ENCODE assay signal across 11 cellular contexts in the genomic region with DNA sequence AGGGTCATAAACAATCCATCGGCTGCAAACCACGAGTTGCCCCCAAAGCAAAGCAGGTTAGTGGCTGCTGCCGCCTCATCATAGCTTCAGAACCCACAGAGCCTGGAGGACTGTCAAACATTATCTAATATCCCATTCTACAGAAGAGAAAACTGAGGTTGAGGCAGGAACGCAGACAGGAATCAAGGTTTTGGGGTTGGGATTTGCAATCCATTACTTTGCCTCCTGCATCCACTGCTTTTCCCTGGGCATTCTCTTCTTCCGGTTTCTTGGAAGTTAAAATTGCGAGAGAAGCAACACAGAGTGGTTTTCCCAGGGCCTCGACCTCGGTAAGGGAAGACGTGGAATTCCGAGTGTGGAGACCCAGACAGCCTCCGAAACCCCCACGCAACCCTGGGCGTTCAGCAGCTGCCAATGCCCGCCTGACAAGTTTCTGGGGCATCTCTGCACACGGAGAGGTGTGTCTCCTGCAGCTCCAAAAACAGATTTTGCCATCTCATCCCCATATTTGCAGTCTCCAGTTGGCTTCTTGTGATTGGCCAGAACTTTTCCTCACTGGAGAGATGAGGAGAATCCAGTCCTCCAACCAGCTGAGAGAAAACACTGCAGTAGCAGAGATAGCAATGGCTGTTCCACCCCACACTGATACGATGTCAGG. TPM values are rescaled to one million over a fixed set of nuclear protein-coding genes. Genes with fewer than 3 reads are reported as not detected.
DNase-seq lines count a peak whose midpoint lies in the region; ATAC-seq and TF ChIP-seq lines count a peak whose summit lies in the region.
"Had no signal": no experiment of that assay in that cellular context is flagged by ENCODE, and none has a peak within 500 bp of the region (broad histone marks: within the 10 kb centered on the region; RNA-seq: fewer than 3 reads in every experiment).

No MANE protein-coding gene starts in this region.

- no peak overlapping the region for H2BK15ac ChIP-seq in IMR-90 (ENCODE audit: low read depth, low read length)

- no peak overlapping the region; the same call in 1 of the 2 replicates for H4K5ac ChIP-seq in IMR-90 (ENCODE audit: low read depth, low read length)

- no peak overlapping the region for H2AK9ac ChIP-seq in IMR-90 (replicated peaks; ENCODE audit: low read depth, low read length, poor library complexity)

- H2AFZ ChIP-seq in IMR-90 (replicated peaks; ENCODE audit: low read length, poor library complexity) (peak overlapping the region; percentile 89), osteoblast (ENCODE audit: low read length) (no peak overlapping the region), trophoblast cell (ENCODE audit: insufficient read depth, low read length, poor library complexity) (no peak overlapping the region)

- H3K9me3 Mint-ChIP-seq in CD14-positive monocyte, result peaks cover 0 to 3% (median 0%) of the 10 kb centered on the region in 7 donors
- H3K9me3 Mint-ChIP-seq in naive thymus-derived CD8-positive, alpha-beta T cell, result peaks cover 0 to 9% (median 5%) of the 10 kb centered on the region in 9 donors

- peaks cover 3% of the 10 kb centered on the region; the same call in 1 of the 2 replicates for H3K9me3 ChIP-seq in IMR-90 (ENCODE audit: control insufficient read depth, insufficient read depth, low read length)
- no peaks in the 10 kb centered on the region for H3K9me3 ChIP-seq in osteoblast (ENCODE audit: low read depth, low read length)
- no peaks in the 10 kb centered on the region for H3K9me3 ChIP-seq in aorta (ENCODE audit: control insufficient read depth, low read length)
- H3K9me3 ChIP-seq in trophoblast cell (ENCODE audit: insufficient read depth, low read depth, low read length), result no peaks in the 10 kb centered on the region

- H3K36me3 ChIP-seq in IMR-90 (ENCODE audit: control insufficient read depth, insufficient read depth, low read length) (no peaks in the 10 kb centered on the region), osteoblast (ENCODE audit: insufficient read depth, low read length) (no peaks in the 10 kb centered on the region), aorta (ENCODE audit: control insufficient read depth in 1 of 2, insufficient read depth in 2 of 2, low read length in 1 of 2) (no peaks in the 10 kb centered on the region), trophoblast cell (ENCODE audit: control insufficient read depth in 1 of 2, insufficient read depth in 2 of 2, low read length in 2 of 2) (no peaks in the 10 kb centered on the region)

- H3K18ac ChIP-seq in IMR-90 (ENCODE audit: low read depth, low read length) (peak overlapping the region; percentile 32; the same call in 1 of the 2 replicates), trophoblast cell (ENCODE audit: low read length) (no peak overlapping the region)

- DNase-seq in CD14-positive monocyte (ENCODE audit: low spot score) (no peak), IMR-90 (no peak), osteoblast (ENCODE audit: insufficient read length, low spot score, missing footprints) (no peak), aorta (no peak), trophoblast cell (no peak)
- DNase-seq in naive thymus-derived CD8-positive, alpha-beta T cell, result no peak
- no peak for DNase-seq in activated naive CD4-positive, alpha-beta T cell treated with anti-CD3 and anti-CD28 coated beads, Interleukin-2, amount 50 U/mL, for 16 hours
- DNase-seq: NCI-H187 treated with DMSO at 0.1 percent for 48 hours, NCI-H526 treated with DMSO at 0.1 percent for 48 hours had no signal

- H2BK120ac ChIP-seq in IMR-90 (ENCODE audit: low read depth, low read length), result no peak overlapping the region
- no peak overlapping the region for H2BK120ac ChIP-seq in trophoblast cell (ENCODE audit: insufficient read depth, low read length, poor library complexity)

- H3K27ac ChIP-seq in IMR-90 (ENCODE audit: insufficient read depth, low read length) (no peak overlapping the region), cingulate gyrus (ENCODE audit: low read depth, low read length) (peak overlapping the region; percentile 70), osteoblast (ENCODE audit: low read depth, low read length) (no peak overlapping the region), aorta (ENCODE audit: low read depth in 1 of 2, low read length in 2 of 2) (no peak overlapping the region), trophoblast cell (ENCODE audit: low read depth, low read length) (no peak overlapping the region)

- H3K4me3 ChIP-seq in IMR-90 (ENCODE audit: insufficient read depth, low read depth, low read length) (no peak overlapping the region), osteoblast (ENCODE audit: insufficient read depth, low read length) (no peak overlapping the region), aorta (ENCODE audit: low read length in 2 of 2) (no peak overlapping the region), trophoblast cell (ENCODE audit: low read depth, low read length) (no peak overlapping the region)

- CTCF ChIA-PET in IMR-90 (lab: Yijun Ruan, JAX), result no interaction called here

- H4K8ac ChIP-seq in IMR-90 (ENCODE audit: low read depth in 2 of 2, low read length in 2 of 2) (peak overlapping the region; percentile 52 to 80; a peak in 3 of 4 replicates), trophoblast cell (ENCODE audit: low read depth, low read length) (no peak overlapping the region)

- TF ChIP-seq POLR2A in IMR-90 (IDR thresholded peaks at IDR 0.05; ENCODE audit: low read depth, low read length), result no peak

- H3K27ac Mint-ChIP-seq in CD14-positive monocyte, result no peak overlapping the region
- H3K27ac Mint-ChIP-seq in naive thymus-derived CD8-positive, alpha-beta T cell, result no peak overlapping the region

- H4K20me1 ChIP-seq in IMR-90 (ENCODE audit: insufficient read depth, low read length), result no peaks in the 10 kb centered on the region
- H4K20me1 ChIP-seq in osteoblast (ENCODE audit: insufficient read depth, low read length), result no peaks in the 10 kb centered on the region

- H3K9me1 ChIP-seq in IMR-90 (ENCODE audit: insufficient read depth, low read length), result no peaks in the 10 kb centered on the region; the same call in 1 of the 2 replicates

- no peak overlapping the region for H2BK12ac ChIP-seq in trophoblast cell (ENCODE audit: low read length)

- in situ Hi-C loops in IMR-90 (cut with MboI; ENCODE audit: low sequenced_read_pairs), result no loop called here

- no peak overlapping the region for H4K12ac ChIP-seq in trophoblast cell (ENCODE audit: low read depth, low read length)

- H3K9ac ChIP-seq in IMR-90 (ENCODE audit: low read depth, low read length), result 0 out of 2 replicates have a peak overlapping the region, but pooled peaks have one; percentile 7
- H3K9ac ChIP-seq in trophoblast cell (ENCODE audit: low read length), result no peak overlapping the region

- WGBS in IMR-90 (ENCODE audit: extremely low coverage in 2 of 2, insufficient read length in 1 of 2), 2 experiments, result 84% methylated on average over 5 of the region's 16 CpGs; no CpG with 5 or more reads in 1 of the 2 experiments
- 85 to 91% methylated on average over 16 of the region's 16 CpGs for WGBS in aorta, 2 donors
- WGBS in trophoblast cell (ENCODE audit: extremely low coverage, insufficient coverage, insufficient read length), result no CpG with 5 or more reads among the region's 16 CpGs

- peaks cover 13 to 29% (median 19%) of the 10 kb centered on the region in 3 donors for H3K27me3 Mint-ChIP-seq in CD14-positive monocyte (ENCODE audit: low read depth in 3 of 3)
- H3K27me3 Mint-ChIP-seq in naive thymus-derived CD8-positive, alpha-beta T cell, result peaks cover 23 to 63% (median 40%) of the 10 kb centered on the region in 5 donors

- H3K4me2 ChIP-seq in IMR-90 (ENCODE audit: low read depth, low read length) (no peak overlapping the region), osteoblast (ENCODE audit: insufficient read depth, low read length) (peak overlapping the region; percentile 94), trophoblast cell (ENCODE audit: low read length) (no peak overlapping the region)

- H4K91ac ChIP-seq in IMR-90 (ENCODE audit: insufficient read depth, low read depth, low read length) (peak overlapping the region; percentile 38; the same call in 1 of the 2 replicates), trophoblast cell (ENCODE audit: low read depth, low read length) (no peak overlapping the region)

- intact Hi-C loops in CD14-positive monocyte (cut with micrococcal nuclease), result no loop called here
- intact Hi-C loops in IMR-90 (cut with micrococcal nuclease), result no loop called here
- intact Hi-C loops in aorta (cut with DNase I), result loop anchor here in 1 of 2 donors (2.0 to 5.0 kb wide), 2 partner anchors 44 to 194 kb away; no protein-coding TSS in a partner anchor

- H3K4me1 Mint-ChIP-seq in CD14-positive monocyte, result peaks cover 11% of the 10 kb centered on the region
- peaks cover 3 to 8% (median 7%) of the 10 kb centered on the region in 4 donors for H3K4me1 Mint-ChIP-seq in naive thymus-derived CD8-positive, alpha-beta T cell

- dilution Hi-C loops in IMR-90 (cut with HindIII; ENCODE audit: low sequenced_read_pairs, unreplicated experiment), result no loop called here

- no TSS peak for BruUV-seq in IMR-90 (replicated peaks; lab: Mats Ljungman, UMichigan)

- H3K79me2 ChIP-seq in osteoblast (ENCODE audit: insufficient read depth, low read length) (no peaks in the 10 kb centered on the region), trophoblast cell (ENCODE audit: control insufficient read depth, insufficient read depth, low read length, poor library complexity) (no peaks in the 10 kb centered on the region)

- POLR2A ChIA-PET in IMR-90 (lab: Charles Lee; ENCODE audit: unreplicated experiment), result no interaction called here
- POLR2A ChIA-PET in naive thymus-derived CD8-positive, alpha-beta T cell (lab: Charles Lee), result no interaction called here

- H3K27me3 ChIP-seq in IMR-90 (ENCODE audit: control insufficient read depth, insufficient read depth, low read length) (peaks cover 6% of the 10 kb centered on the region), osteoblast (ENCODE audit: insufficient read depth, low read length) (peaks cover 5% of the 10 kb centered on the region), aorta (ENCODE audit: control insufficient read depth in 1 of 2, insufficient read depth in 2 of 2, low read length in 1 of 2) (no peaks in the 10 kb centered on the region), trophoblast cell (ENCODE audit: insufficient read depth, low read length) (no peaks in the 10 kb centered on the region)

- H3K23ac ChIP-seq in IMR-90 (ENCODE audit: low read depth, low read length) (no peak overlapping the region), trophoblast cell (ENCODE audit: low read length) (no peak overlapping the region)

- peaks cover 2% of the 10 kb centered on the region; the same call in 1 of the 2 replicates for H3K4me1 ChIP-seq in IMR-90 (ENCODE audit: control insufficient read depth, insufficient read depth, low read length)
- H3K4me1 ChIP-seq in osteoblast (ENCODE audit: insufficient read depth, low read length), result peaks cover 4% of the 10 kb centered on the region
- no peaks in the 10 kb centered on the region for H3K4me1 ChIP-seq in aorta (ENCODE audit: control insufficient read depth in 1 of 2, insufficient read depth in 2 of 2, low read length in 2 of 2)
- peaks cover 3 to 6% of the 10 kb centered on the region in 2 experiments for H3K4me1 ChIP-seq in trophoblast cell (ENCODE audit: control insufficient read depth in 1 of 2, insufficient read depth in 2 of 2, low read length in 2 of 2)

- H3K79me1 ChIP-seq in IMR-90 (ENCODE audit: low read depth in 1 of 2, low read length in 2 of 2), result no peaks in the 10 kb centered on the region
- H3K79me1 ChIP-seq in trophoblast cell (ENCODE audit: low read length), result no peaks in the 10 kb centered on the region

- H2AK5ac ChIP-seq in IMR-90 (ENCODE audit: low read depth, low read length) (no peak overlapping the region; the same call in 1 of the 2 replicates), trophoblast cell (ENCODE audit: low read length) (no peak overlapping the region)

- TF ChIP-seq CTCF in CD14-positive monocyte (IDR thresholded peaks at IDR 0.05) (no peak), IMR-90 (conservative IDR thresholded peaks at IDR 0.05; ENCODE audit: low read depth, low read length) (no peak), osteoblast (IDR thresholded peaks at IDR 0.05; ENCODE audit: extremely low read depth, low read depth, low read length) (no peak)

- H3K36me3 Mint-ChIP-seq in CD14-positive monocyte, result no peaks in the 10 kb centered on the region
- peaks cover 0 to 15% (median 2%) of the 10 kb centered on the region in 3 donors for H3K36me3 Mint-ChIP-seq in naive thymus-derived CD8-positive, alpha-beta T cell

- H3K14ac ChIP-seq in IMR-90 (replicated peaks; ENCODE audit: low read depth, low read length) (no peak overlapping the region; the same call in 1 of the 2 replicates), trophoblast cell (ENCODE audit: low read length) (no peak overlapping the region)

- no peak for TF ChIP-seq RAD21 in IMR-90 (IDR thresholded peaks at IDR 0.05; ENCODE audit: low read length)

- peak overlapping the region; percentile 48; the same call in 1 of the 2 replicates for H3K56ac ChIP-seq in IMR-90 (ENCODE audit: extremely low read depth, insufficient read depth, low read length)

- H2BK20ac ChIP-seq in IMR-90 (ENCODE audit: low read depth, low read length), result no peak overlapping the region

- ATAC-seq in IMR-90 (ENCODE audit: low read depth), result no peak
- no peak for ATAC-seq in aorta (ENCODE audit: low FRiP score)
- ATAC-seq in naive thymus-derived CD8-positive, alpha-beta T cell, result no peak

- no peak overlapping the region for H2BK5ac ChIP-seq in IMR-90 (ENCODE audit: low read depth, low read length, poor library complexity, severe bottlenecking)
- H2BK5ac ChIP-seq in trophoblast cell (ENCODE audit: low read depth, low read length, poor library complexity), result no peak overlapping the region

- peak overlapping the region; percentile 88 to 99 for H3K4me3 Mint-ChIP-seq in CD14-positive monocyte
- H3K4me3 Mint-ChIP-seq in naive thymus-derived CD8-positive, alpha-beta T cell, result peak overlapping the region in 1 of 10 donors; percentile 67

- H3K4ac ChIP-seq in IMR-90 (ENCODE audit: low read depth, low read length), result no peak overlapping the region
- no peak overlapping the region for H3K4ac ChIP-seq in trophoblast cell (ENCODE audit: low read depth, low read length)

RNA-seq across cellular contexts. Expression of gene SNAP25, which starts 45.5 kb away (rescaled TPM):
- polyA plus RNA-seq in CD14-positive monocyte, result not detected
- 1.1 and 2.8 TPM in 2 replicates for total RNA-seq in IMR-90 (2012; rRNA removed)
- polyA plus RNA-seq in IMR-90 (2012; rRNA removed), result 2.0 and 2.8 TPM in 2 replicates
- polyA plus RNA-seq in IMR-90 (2012; cell fraction: cytosol; rRNA removed), result 0.70 and 0.73 TPM in 2 replicates
- 2.7 and 14.4 TPM in 2 replicates for polyA plus RNA-seq in IMR-90 (2012; cell fraction: nucleus; rRNA removed; ENCODE audit: low replicate concordance)
- 1.8 TPM in 2 replicates for total RNA-seq in osteoblast
- total RNA-seq in aorta, result 10 to 100 TPM; 10.9 to 15.5 TPM
- 1 to 10 TPM; 2.1 to 3.3 TPM for polyA plus RNA-seq in aorta
- polyA plus RNA-seq in trophoblast cell (2013), result 2.4 and 2.8 TPM in 2 replicates
- total RNA-seq in naive thymus-derived CD8-positive, alpha-beta T cell, result not detected
- under 1 TPM in 1 of 3 donors, not detected in 2; 0.37 TPM for polyA plus RNA-seq in naive thymus-derived CD8-positive, alpha-beta T cell
- total RNA-seq: lung microvascular endothelial cell had no signal
